8 cellular contexts compared by ENCODE assay signal in the genomic region with DNA sequence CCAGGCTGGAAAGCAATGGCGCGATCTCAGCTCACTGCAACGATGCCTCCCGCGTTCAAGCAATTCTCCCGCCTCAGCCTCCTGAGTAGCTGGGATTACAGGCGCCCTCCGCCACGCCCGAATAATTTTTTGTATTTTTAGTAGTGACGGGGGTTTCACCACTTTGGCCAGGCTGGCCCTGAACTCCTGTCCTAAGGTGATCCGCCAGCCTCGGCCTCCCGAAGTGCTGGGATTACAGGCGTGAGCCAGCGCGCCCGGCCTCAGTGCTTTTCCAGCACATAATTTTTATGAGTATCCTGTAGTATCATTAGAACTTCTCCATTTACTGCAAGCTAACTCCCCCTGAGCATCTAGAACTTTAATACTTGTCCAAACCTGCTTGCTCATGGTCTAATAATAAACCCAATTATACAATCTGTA. TPM values are rescaled to one million over a fixed set of nuclear protein-coding genes. Genes with fewer than 3 reads are reported as not detected.
DNase-seq lines count a peak whose midpoint lies in the region; ATAC-seq, FAIRE-seq and TF ChIP-seq lines count a peak whose summit lies in the region.

No MANE protein-coding gene starts in this region.

- H3K9me3 ChIP-seq in ascending aorta (no peaks in the 10 kb centered on the region), HepG2 (ENCODE audit: low read length) (no peaks in the 10 kb centered on the region), thyroid gland (no peaks in the 10 kb centered on the region)

- no peak for TF ChIP-seq RAD21 in HepG2 (CRISPR knock-in tag; IDR thresholded peaks at IDR 0.05)

- peak overlapping the region; percentile 86 for H3K27ac Mint-ChIP-seq in activated CD8-positive, alpha-beta memory T cell treated with anti-CD3 and anti-CD28 coated beads, Interleukin-2, amount 10 ng/mL, durations not matched to agents 7 days and 5 days

- WGBS in HepG2 (ENCODE audit: low lambda C conversion rate) = 81% methylated on average over 18 of the region's 18 CpGs
- 77 to 78% methylated on average over 18 of the region's 18 CpGs for WGBS in thyroid gland, 2 donors

- TF ChIP-seq EP300 in HepG2 (IDR thresholded peaks at IDR 0.05; ENCODE audit: low read depth in 2 of 2, low read length in 2 of 2) = no peak
- no peak for TF ChIP-seq EP300 in HepG2 (CRISPR knock-in tag; IDR thresholded peaks at IDR 0.05; ENCODE audit: borderline replicate concordance)

- peak overlapping the region; percentile 97 for H3K4me2 ChIP-seq in HepG2 (ENCODE audit: low read depth, low read length)

- no peak for ATAC-seq in activated CD8-positive, alpha-beta memory T cell treated with anti-CD3 and anti-CD28 coated beads, Interleukin-2, amount 10 ng/mL, durations not matched to agents 7 days and 5 days
- ATAC-seq in HepG2 (no peak), HG03439 (IDR thresholded peaks at IDR 0.05; ENCODE audit: unreplicated experiment) (no peak), HG02840 (IDR thresholded peaks at IDR 0.05; ENCODE audit: low FRiP score, unreplicated experiment) (no peak), HG03460 (IDR thresholded peaks at IDR 0.05; ENCODE audit: unreplicated experiment) (no peak)

- H3K79me2 ChIP-seq in HepG2 (ENCODE audit: insufficient read depth, low read length) = peaks cover 56% of the 10 kb centered on the region

- BruUV-seq in HepG2 (replicated peaks; lab: Mats Ljungman, UMichigan) = TSS peak; percentile 50

- H3K4me1 ChIP-seq in ascending aorta = peaks cover 6 to 23% of the 10 kb centered on the region in 2 donors
- H3K4me1 ChIP-seq in HepG2 (ENCODE audit: insufficient read depth, low read length) = peaks cover 49% of the 10 kb centered on the region
- peaks cover 8% of the 10 kb centered on the region in 2 donors for H3K4me1 ChIP-seq in thyroid gland

- H3K27ac ChIP-seq in ascending aorta (peak overlapping the region; percentile 13 to 93), HepG2 (ENCODE audit: extremely low read length, insufficient read depth, low read length) (peak overlapping the region; percentile 95), thyroid gland (peak overlapping the region in 2 of 3 donors; percentile 90 to 91)

- POLR2A ChIA-PET in HepG2 (lab: Yijun Ruan, JAX) = no interaction called here

- no peaks in the 10 kb centered on the region for H3K27me3 Mint-ChIP-seq in activated CD8-positive, alpha-beta memory T cell treated with anti-CD3 and anti-CD28 coated beads, Interleukin-2, amount 10 ng/mL, durations not matched to agents 7 days and 5 days

- H3K9ac ChIP-seq in HepG2 (ENCODE audit: insufficient read depth, low read depth, low read length) = peak overlapping the region; percentile 97

- H3K36me3 ChIP-seq in ascending aorta (no peaks in the 10 kb centered on the region), HepG2 (replicated peaks in 1 of 2; ENCODE audit: control insufficient read depth in 1 of 2, insufficient read depth in 2 of 2, low read length in 2 of 2) (peaks cover 1 to 5% of the 10 kb centered on the region in 2 experiments; a peak in 3 of 5 replicates), thyroid gland (no peaks in the 10 kb centered on the region)

- H3K27me3 ChIP-seq in ascending aorta (no peaks in the 10 kb centered on the region), HepG2 (ENCODE audit: control insufficient read depth in 1 of 2, insufficient read depth in 2 of 2, low read length in 2 of 2) (no peaks in the 10 kb centered on the region; a peak in 1 of 5 replicates), thyroid gland (no peaks in the 10 kb centered on the region)

- TF ChIP-seq POLR2A in HepG2 (IDR thresholded peaks at IDR 0.05; ENCODE audit: insufficient read depth in 1 of 2, low read depth in 2 of 2, low read length in 2 of 2) (no peak), thyroid gland (IDR thresholded peaks at IDR 0.05) (no peak)

- FAIRE-seq in HepG2 (lab: Jason Lieb, UNC) = no peak

- peak overlapping the region; percentile 84 for H3K4me3 Mint-ChIP-seq in activated CD8-positive, alpha-beta memory T cell treated with anti-CD3 and anti-CD28 coated beads, Interleukin-2, amount 10 ng/mL, durations not matched to agents 7 days and 5 days

- H3K9me3 Mint-ChIP-seq in activated CD8-positive, alpha-beta memory T cell treated with anti-CD3 and anti-CD28 coated beads, Interleukin-2, amount 10 ng/mL, durations not matched to agents 7 days and 5 days (ENCODE audit: low read depth) = no peaks in the 10 kb centered on the region

- H3K4me3 ChIP-seq in ascending aorta = peak overlapping the region; percentile 86 to 93
- H3K4me3 ChIP-seq in HepG2 (replicated peaks in 1 of 3; ENCODE audit: insufficient read depth in 1 of 3, low read depth in 2 of 3, low read length in 3 of 3) = peak overlapping the region; percentile 94 to 97 (median 97)
- H3K4me3 ChIP-seq in thyroid gland (replicated peaks in 1 of 3) = peak overlapping the region in 1 of 3 donors; percentile 97

- TF ChIP-seq CTCF in ascending aorta (IDR thresholded peaks at IDR 0.05) = no peak
- TF ChIP-seq CTCF in HepG2 (CRISPR knock-in tag; IDR thresholded peaks at IDR 0.05) = no peak
- no peak for TF ChIP-seq CTCF in thyroid gland (IDR thresholded peaks at IDR 0.05)

- CTCF ChIA-PET in activated CD8-positive, alpha-beta memory T cell treated with anti-CD3 and anti-CD28 coated beads, Interleukin-2, amount 10 ng/mL, durations not matched to agents 7 days and 5 days (lab: Charles Lee) = interaction anchor here (1.2 to 2.4 kb wide), 3 partner anchors 11 to 51 kb away, joined by 3 to 8 read pairs (median 4); no protein-coding TSS in a partner anchor
- CTCF ChIA-PET in HepG2 (lab: Yijun Ruan, JAX; ENCODE audit: low intra/inter-chr PET ratio, low total read pairs) = no interaction called here

- in situ Hi-C loops in HepG2 (cut with HindIII; ENCODE audit: extremely low pct_ligation_motif_present, low pct_unique_long_range_greater_than_20kb) = no loop called here

- no peaks in the 10 kb centered on the region; the same call in none of the 2 replicates for H4K20me1 ChIP-seq in HepG2 (ENCODE audit: insufficient read depth, low read length)

- DNase-seq in activated CD8-positive, alpha-beta memory T cell treated with anti-CD3 and anti-CD28 coated beads, Interleukin-2, amount 10 ng/mL, durations not matched to agents 7 days and 5 days = no peak
- DNase-seq in activated CD8-positive, alpha-beta memory T cell treated with anti-CD3 and anti-CD28 coated beads, Interleukin-2, amount 50 U/mL, for 4 hours = no peak
- no peak for DNase-seq in ascending aorta (ENCODE audit: low spot score in 2 of 2)
- DNase-seq in HepG2 (ENCODE audit: low spot score) = no peak
- peak; percentile 3 to 5 for DNase-seq in thyroid gland

- H3K36me3 Mint-ChIP-seq in activated CD8-positive, alpha-beta memory T cell treated with anti-CD3 and anti-CD28 coated beads, Interleukin-2, amount 10 ng/mL, durations not matched to agents 7 days and 5 days = peaks cover 23% of the 10 kb centered on the region

- intact Hi-C loops in ascending aorta (cut with DNase I) = loop anchor here (5.0 kb wide), 4 partner anchors 102 to 157 kb away; partner anchors contain the start of genes ANKFY1 and SPNS2
- intact Hi-C loops in HepG2 (cut with micrococcal nuclease; ENCODE audit: unreplicated experiment) = loop anchor here (5.0 kb wide), 2 partner anchors 52 to 222 kb away; partner anchors contain the start of genes CYB5D2 and ZZEF1
- intact Hi-C loops in thyroid gland (cut with DNase I) = loop anchor here (5.0 kb wide), 1 partner anchor 222 kb away; the partner anchor contains the start of genes CYB5D2 and ZZEF1

- peaks cover 39% of the 10 kb centered on the region for H3K4me1 Mint-ChIP-seq in activated CD8-positive, alpha-beta memory T cell treated with anti-CD3 and anti-CD28 coated beads, Interleukin-2, amount 10 ng/mL, durations not matched to agents 7 days and 5 days

- no peak overlapping the region for H2AFZ ChIP-seq in HepG2 (ENCODE audit: low read length)

TF ChIP-seq in HepG2, 621 proteins besides CTCF, POLR2A, EP300 and RAD21 (continues in another document):
- 0 out of 2 replicates have a peak, but pooled peaks have one; percentile 15 for TF ChIP-seq ZNF501 (CRISPR knock-in tag; IDR thresholded peaks at IDR 0.05)
- peak; percentile 81 for TF ChIP-seq ZBTB38 (CRISPR knock-in tag; IDR thresholded peaks at IDR 0.05)
- TF ChIP-seq ZNF234 (CRISPR knock-in tag; conservative IDR thresholded peaks at IDR 0.05) = no peak

RNA-seq across cellular contexts. Expression of gene UBE2G1, which starts 1.8 kb away (rescaled TPM):
- total RNA-seq in activated CD8-positive, alpha-beta memory T cell treated with anti-CD3 and anti-CD28 coated beads, Interleukin-2, amount 10 ng/mL, durations not matched to agents 7 days and 5 days = 10 to 100 TPM; 77.1 to 83.0 TPM
- 27.9 TPM for total RNA-seq in ascending aorta
- total RNA-seq in HepG2 (2016; rRNA removed; fragmentation: Illumina TruSeq; extraction: Trizol) = 42.6 and 49.8 TPM in 2 replicates
- 25.2 and 26.2 TPM in 2 replicates for total RNA-seq in HepG2 (2016; cell fraction: cytosol; rRNA removed; fragmentation: Illumina TruSeq; extraction: Trizol; ENCODE audit: low read depth)
- 40.8 and 52.8 TPM in 2 replicates for total RNA-seq in HepG2 (2016; cell fraction: insoluble cytoplasmic fraction; rRNA removed; fragmentation: Illumina TruSeq; extraction: Trizol)
- 31.5 and 33.2 TPM in 2 replicates for total RNA-seq in HepG2 (2016; cell fraction: membrane; rRNA removed; fragmentation: Illumina TruSeq; extraction: Trizol)
- 21.4 and 24.8 TPM in 2 replicates for total RNA-seq in HepG2 (2016; cell fraction: nucleus; rRNA removed; fragmentation: Illumina TruSeq; extraction: Trizol)
- 23.8 and 27.9 TPM in 2 replicates for polyA plus RNA-seq in HepG2 (2011; rRNA removed)
- polyA plus RNA-seq in HepG2 (2011; cell fraction: cytosol; rRNA removed) = 13.1 and 17.7 TPM in 2 replicates
- polyA plus RNA-seq in HepG2 (2011; cell fraction: nucleus; rRNA removed) = 8.2 and 9.0 TPM in 2 replicates
- polyA plus RNA-seq in HepG2 (2012) = 25.8 and 29.5 TPM in 2 replicates
- 8.2 and 10.4 TPM in 2 replicates for polyA plus RNA-seq in HepG2 (2016; cell fraction: cytosol; fragmentation: Illumina TruSeq; extraction: Trizol; ENCODE audit: low read depth)
- 65.7 and 70.2 TPM in 2 replicates for polyA plus RNA-seq in HepG2 (2016; cell fraction: insoluble cytoplasmic fraction; fragmentation: Illumina TruSeq; extraction: Trizol; ENCODE audit: low read depth)
- polyA plus RNA-seq in HepG2 (2016; cell fraction: membrane; fragmentation: Illumina TruSeq; extraction: Trizol; ENCODE audit: low read depth) = 21.4 and 22.3 TPM in 2 replicates
- 32.4 and 34.7 TPM in 2 replicates for polyA plus RNA-seq in HepG2 (2016; cell fraction: nucleus; fragmentation: Illumina TruSeq; extraction: Trizol; ENCODE audit: insufficient read depth, low read depth)
- polyA minus RNA-seq in HepG2 (2011; rRNA and poly(A)+ RNA removed; ENCODE audit: low replicate concordance) = 18.4 and 18.9 TPM in 2 replicates
- 25.8 and 28.5 TPM in 2 replicates for polyA minus RNA-seq in HepG2 (2011; cell fraction: cytosol; rRNA and poly(A)+ RNA removed)
- 19.7 and 20.6 TPM in 2 replicates for polyA minus RNA-seq in HepG2 (2011; cell fraction: nucleus; rRNA and poly(A)+ RNA removed)
- 10 to 100 TPM; 39.1 to 58.0 (median 49.4) TPM for total RNA-seq in thyroid gland

Comparison
In these comparisons a context has a peak if more than half of its experiments do, and no peak if none do; other contexts are left out.
1. DNase-seq: peak in thyroid gland (2 of 2); none in activated CD8-positive, alpha-beta memory T cell treated with anti-CD3 and anti-CD28 coated beads, Interleukin-2, amount 10 ng/mL, durations not matched to agents 7 days and 5 days (single experiment), activated CD8-positive, alpha-beta memory T cell treated with anti-CD3 and anti-CD28 coated beads, Interleukin-2, amount 50 U/mL, for 4 hours (single experiment), ascending aorta (0 of 2) and HepG2 (single experiment).
2. Peak in every context shown above with its lines, with median percentiles within 50 percentile points of each other: H3K27ac ChIP-seq.